In genomic region chr12:110687770-110688169, GRCh38 we compare ENCODE assay signal across 1 cellular context.
A peak's percentile ranks its signal among the peaks of the same experiment; 100 is the strongest.
TF ChIP-seq lines count a peak whose summit lies in the region.

No MANE protein-coding gene starts in this region.

TF ChIP-seq in K562, 482 proteins besides CTCF, POLR2A, EP300 and RAD21 (continued from another document and continues in another):
- TF ChIP-seq CEBPZ (IDR thresholded peaks at IDR 0.05; ENCODE audit: borderline replicate concordance, low read depth, low read length) (no peak), MAFG (tag; conservative IDR thresholded peaks at IDR 0.05) (no peak), TEAD4 (IDR thresholded peaks at IDR 0.05; ENCODE audit: low read length) (peak; percentile 73), TEAD4 (CRISPR knock-in tag; IDR thresholded peaks at IDR 0.05; ENCODE audit: borderline replicate concordance) (no peak), SMARCE1 (IDR thresholded peaks at IDR 0.05) (peak; percentile 20; the same call in 1 of the 2 replicates), CBFA2T3 (IDR thresholded peaks at IDR 0.05) (peak; percentile 88), ELK3 (CRISPR knock-in tag; IDR thresholded peaks at IDR 0.05) (no peak), BHLHE40 (IDR thresholded peaks at IDR 0.05; ENCODE audit: low read length) (no peak), NFYB (IDR thresholded peaks at IDR 0.05; ENCODE audit: extremely low read depth, insufficient read length) (no peak), ARID3A (IDR thresholded peaks at IDR 0.05; ENCODE audit: borderline replicate concordance, low read depth, low read length) (no peak), SMAD4 (CRISPR knock-in tag; conservative IDR thresholded peaks at IDR 0.05) (no peak), CBFA2T2 (conservative IDR thresholded peaks at IDR 0.05) (peak; percentile 78), NCOR1 (IDR thresholded peaks at IDR 0.05) (peak; percentile 37; the same call in 1 of the 2 replicates), TRIM24 (IDR thresholded peaks at IDR 0.05) (0 out of 4 replicates have a peak, but pooled peaks of 1 of the 2 experiments have one; percentile 18), EGR1 (conservative IDR thresholded peaks at IDR 0.05) (peak; percentile 61), CTBP1 (IDR thresholded peaks at IDR 0.05; ENCODE audit: borderline replicate concordance) (peak; percentile 21; the same call in 1 of the 2 replicates), NR2C1 (IDR thresholded peaks at IDR 0.05) (no peak), NR2C1 (tag; IDR thresholded peaks at IDR 0.05) (no peak), ZNF561 (CRISPR knock-in tag; conservative IDR thresholded peaks at IDR 0.05) (no peak), KAT8 (IDR thresholded peaks at IDR 0.05; ENCODE audit: low read depth) (no peak), MEIS2 (IDR thresholded peaks at IDR 0.05; ENCODE audit: partially characterized antibody) (no peak), HMBOX1 (IDR thresholded peaks at IDR 0.05) (peak; percentile 43; the same call in 1 of the 2 replicates), CHCHD3 (CRISPR knock-in tag; IDR thresholded peaks at IDR 0.05) (no peak), ZKSCAN3 (CRISPR knock-in tag; IDR thresholded peaks at IDR 0.05) (no peak), SMARCC2 (IDR thresholded peaks at IDR 0.05; ENCODE audit: low read depth) (no peak), RBM25 (IDR thresholded peaks at IDR 0.05; ENCODE audit: low read depth, low read length, severe bottlenecking) (no peak), RCOR1 (IDR thresholded peaks at IDR 0.05; ENCODE audit: borderline replicate concordance in 1 of 2, low read depth in 2 of 2, low read length in 2 of 2) (peak in 1 of 2 experiments; percentile 79; a peak in 2 of 4 replicates), MYNN (IDR thresholded peaks at IDR 0.05) (no peak), MYNN (CRISPR knock-in tag; IDR thresholded peaks at IDR 0.05) (no peak), TCF3 (CRISPR knock-in tag; IDR thresholded peaks at IDR 0.05) (peak; percentile 54; the same call in 1 of the 2 replicates), MCM5 (IDR thresholded peaks at IDR 0.05; ENCODE audit: low read depth) (no peak), RBM17 (IDR thresholded peaks at IDR 0.05; ENCODE audit: borderline replicate concordance, low read depth, low read length) (no peak), ESRRA (IDR thresholded peaks at IDR 0.05; ENCODE audit: borderline replicate concordance, low read depth) (no peak), ZNF140 (CRISPR knock-in tag; IDR thresholded peaks at IDR 0.05) (no peak), RERE (CRISPR knock-in tag; IDR thresholded peaks at IDR 0.05; ENCODE audit: borderline replicate concordance) (no peak), CEBPB (tag; IDR thresholded peaks at IDR 0.05) (peak; percentile 86), ZNF717 (CRISPR knock-in tag; IDR thresholded peaks at IDR 0.05) (no peak), KLF16 (IDR thresholded peaks at IDR 0.05) (peak; percentile 49; the same call in 1 of the 2 replicates), CREB5 (CRISPR knock-in tag; IDR thresholded peaks at IDR 0.05) (no peak), CHD4 (IDR thresholded peaks at IDR 0.05; ENCODE audit: insufficient read depth, insufficient replicate concordance, low read depth, low read length, poor library complexity, severe bottlenecking) (no peak), POLR2AphosphoS5 (IDR thresholded peaks at IDR 0.05; ENCODE audit: control insufficient read depth, insufficient read depth, low read depth, low read length) (peak; percentile 38; the same call in 1 of the 2 replicates), HIVEP1 (CRISPR knock-in tag; IDR thresholded peaks at IDR 0.05) (no peak)
- TF ChIP-seq, protein P1, sequence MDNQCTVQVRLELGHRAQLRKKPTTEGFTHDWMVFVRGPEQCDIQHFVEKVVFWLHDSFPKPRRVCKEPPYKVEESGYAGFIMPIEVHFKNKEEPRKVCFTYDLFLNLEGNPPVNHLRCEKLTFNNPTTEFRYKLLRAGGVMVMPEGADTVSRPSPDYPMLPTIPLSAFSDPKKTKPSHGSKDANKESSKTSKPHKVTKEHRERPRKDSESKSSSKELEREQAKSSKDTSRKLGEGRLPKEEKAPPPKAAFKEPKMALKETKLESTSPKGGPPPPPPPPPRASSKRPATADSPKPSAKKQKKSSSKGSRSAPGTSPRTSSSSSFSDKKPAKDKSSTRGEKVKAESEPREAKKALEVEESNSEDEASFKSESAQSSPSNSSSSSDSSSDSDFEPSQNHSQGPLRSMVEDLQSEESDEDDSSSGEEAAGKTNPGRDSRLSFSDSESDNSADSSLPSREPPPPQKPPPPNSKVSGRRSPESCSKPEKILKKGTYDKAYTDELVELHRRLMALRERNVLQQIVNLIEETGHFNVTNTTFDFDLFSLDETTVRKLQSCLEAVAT (IDR thresholded peaks at IDR 0.05) = no peak
- TF ChIP-seq, protein P2, sequence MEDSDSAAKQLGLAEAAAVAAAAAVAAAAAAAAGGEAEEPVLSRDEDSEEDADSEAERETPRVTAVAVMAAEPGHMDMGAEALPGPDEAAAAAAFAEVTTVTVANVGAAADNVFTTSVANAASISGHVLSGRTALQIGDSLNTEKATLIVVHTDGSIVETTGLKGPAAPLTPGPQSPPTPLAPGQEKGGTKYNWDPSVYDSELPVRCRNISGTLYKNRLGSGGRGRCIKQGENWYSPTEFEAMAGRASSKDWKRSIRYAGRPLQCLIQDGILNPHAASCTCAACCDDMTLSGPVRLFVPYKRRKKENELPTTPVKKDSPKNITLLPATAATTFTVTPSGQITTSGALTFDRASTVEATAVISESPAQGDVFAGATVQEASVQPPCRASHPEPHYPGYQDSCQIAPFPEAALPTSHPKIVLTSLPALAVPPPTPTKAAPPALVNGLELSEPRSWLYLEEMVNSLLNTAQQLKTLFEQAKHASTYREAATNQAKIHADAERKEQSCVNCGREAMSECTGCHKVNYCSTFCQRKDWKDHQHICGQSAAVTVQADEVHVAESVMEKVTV (CRISPR knock-in tag; IDR thresholded peaks at IDR 0.05) = no peak
- TF ChIP-seq, protein P3, sequence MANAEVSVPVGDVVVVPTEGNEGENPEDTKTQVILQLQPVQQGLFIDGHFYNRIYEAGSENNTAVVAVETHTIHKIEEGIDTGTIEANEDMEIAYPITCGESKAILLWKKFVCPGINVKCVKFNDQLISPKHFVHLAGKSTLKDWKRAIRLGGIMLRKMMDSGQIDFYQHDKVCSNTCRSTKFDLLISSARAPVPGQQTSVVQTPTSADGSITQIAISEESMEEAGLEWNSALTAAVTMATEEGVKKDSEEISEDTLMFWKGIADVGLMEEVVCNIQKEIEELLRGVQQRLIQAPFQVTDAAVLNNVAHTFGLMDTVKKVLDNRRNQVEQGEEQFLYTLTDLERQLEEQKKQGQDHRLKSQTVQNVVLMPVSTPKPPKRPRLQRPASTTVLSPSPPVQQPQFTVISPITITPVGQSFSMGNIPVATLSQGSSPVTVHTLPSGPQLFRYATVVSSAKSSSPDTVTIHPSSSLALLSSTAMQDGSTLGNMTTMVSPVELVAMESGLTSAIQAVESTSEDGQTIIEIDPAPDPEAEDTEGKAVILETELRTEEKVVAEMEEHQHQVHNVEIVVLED (CRISPR knock-in tag; IDR thresholded peaks at IDR 0.05) = no peak
- TF ChIP-seq, protein P4, sequence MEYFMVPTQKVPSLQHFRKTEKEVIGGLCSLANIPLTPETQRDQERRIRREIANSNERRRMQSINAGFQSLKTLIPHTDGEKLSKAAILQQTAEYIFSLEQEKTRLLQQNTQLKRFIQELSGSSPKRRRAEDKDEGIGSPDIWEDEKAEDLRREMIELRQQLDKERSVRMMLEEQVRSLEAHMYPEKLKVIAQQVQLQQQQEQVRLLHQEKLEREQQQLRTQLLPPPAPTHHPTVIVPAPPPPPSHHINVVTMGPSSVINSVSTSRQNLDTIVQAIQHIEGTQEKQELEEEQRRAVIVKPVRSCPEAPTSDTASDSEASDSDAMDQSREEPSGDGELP (CRISPR knock-in tag; IDR thresholded peaks at IDR 0.05; ENCODE audit: borderline replicate concordance) = no peak
